ENCODE assay signal across 9 cellular contexts in the genomic region with DNA sequence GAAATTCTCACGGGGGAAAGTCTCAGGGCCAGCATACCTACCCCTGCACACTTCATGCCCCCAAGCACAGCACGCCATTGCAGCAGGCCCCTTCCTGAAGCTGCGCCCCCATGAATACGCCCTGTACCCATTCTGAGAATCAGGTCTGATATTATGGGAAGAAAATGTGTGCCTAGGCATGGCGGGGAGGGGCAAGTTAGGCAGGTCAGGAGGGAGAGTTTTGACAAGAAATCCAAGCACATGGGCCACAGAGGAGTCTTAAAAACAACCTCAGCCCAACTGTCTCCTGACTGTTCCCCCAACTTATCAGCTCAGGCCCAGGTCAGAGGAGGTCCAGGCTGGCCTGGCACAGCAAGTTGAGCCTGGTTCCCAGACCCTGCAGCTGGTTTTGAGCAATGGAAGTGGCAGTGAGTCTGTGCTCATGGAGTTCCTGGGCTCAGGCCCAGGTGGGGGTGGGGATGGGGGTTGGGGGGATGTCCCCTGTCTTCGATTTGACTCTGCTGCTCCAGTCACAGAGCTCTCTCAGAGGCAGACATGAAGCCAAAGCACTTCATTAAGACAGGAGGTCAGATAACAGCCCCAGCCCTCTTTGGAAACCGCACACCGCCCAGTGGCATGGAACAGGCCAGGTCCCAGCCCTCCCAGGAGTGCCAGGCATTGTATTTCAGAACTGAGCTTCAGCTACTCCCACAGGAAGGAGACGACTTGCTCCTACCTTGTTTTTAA. TPM values are rescaled to one million over a fixed set of nuclear protein-coding genes. Genes with fewer than 3 reads are reported as not detected.
DNase-seq lines count a peak whose midpoint lies in the region; ATAC-seq, FAIRE-seq and TF ChIP-seq lines count a peak whose summit lies in the region.
"Had no signal": no experiment of that assay in that cellular context is flagged by ENCODE, and none has a peak within 500 bp of the region (broad histone marks: within the 10 kb centered on the region; RNA-seq: fewer than 3 reads in every experiment).

No MANE protein-coding gene starts in this region.

- H3K36me3 ChIP-seq in GM23338 (ENCODE audit: insufficient read depth) (no peaks in the 10 kb centered on the region), MM.1S (replicated peaks; ENCODE audit: insufficient read depth, low read length) (no peaks in the 10 kb centered on the region)

- 0 out of 2 replicates have a peak overlapping the region, but pooled peaks have one; percentile 56 for H2AFZ ChIP-seq in GM23338
- H2AFZ ChIP-seq in MM.1S (ENCODE audit: low read length): no peak overlapping the region

- peak; percentile 82 for FAIRE-seq in RCC 7860 (lab: Jason Lieb, UNC)

- H3K4me3 Mint-ChIP-seq in GM23338: no peak overlapping the region
- H3K4me3 Mint-ChIP-seq in activated naive CD4-positive, alpha-beta T cell treated with anti-CD3 and anti-CD28 coated beads, Interleukin-2, amount 10 ng/mL, durations not matched to agents 7 days and 5 days: no peak overlapping the region
- H3K4me3 Mint-ChIP-seq: CD8-positive, alpha-beta memory T cell had no signal

- CTCF ChIA-PET in activated naive CD4-positive, alpha-beta T cell treated with anti-CD3 and anti-CD28 coated beads, Interleukin-2, amount 10 ng/mL, durations not matched to agents 7 days and 5 days (lab: Charles Lee): no interaction called here

- no peaks in the 10 kb centered on the region for H3K36me3 Mint-ChIP-seq in GM23338 (ENCODE audit: low read depth)
- no peaks in the 10 kb centered on the region for H3K36me3 Mint-ChIP-seq in activated naive CD4-positive, alpha-beta T cell treated with anti-CD3 and anti-CD28 coated beads, Interleukin-2, amount 10 ng/mL, durations not matched to agents 7 days and 5 days
- H3K36me3 Mint-ChIP-seq: CD8-positive, alpha-beta memory T cell had no signal

- H3K79me2 ChIP-seq in GM23338 (replicated peaks; ENCODE audit: insufficient read depth): no peaks in the 10 kb centered on the region
- no peaks in the 10 kb centered on the region for H3K79me2 ChIP-seq in MM.1S (ENCODE audit: low read length)

- no peak overlapping the region for H3K27ac Mint-ChIP-seq in GM23338
- H3K27ac Mint-ChIP-seq in activated naive CD4-positive, alpha-beta T cell treated with anti-CD3 and anti-CD28 coated beads, Interleukin-2, amount 10 ng/mL, durations not matched to agents 7 days and 5 days: no peak overlapping the region
- H3K27ac Mint-ChIP-seq: CD8-positive, alpha-beta memory T cell had no signal

- DNase-seq in AG08396 (ENCODE audit: low spot score) (peak; percentile 21), GM23338 (ENCODE audit: low spot score) (no peak), RCC 7860 (ENCODE audit: low spot score) (peak; percentile 74), kidney glomerular epithelial cell (lab: John Stamatoyannopoulos, UW) (peak; percentile 81), T1000 (lab: John Stamatoyannopoulos, UW) (no peak), MM.1S (no peak), NCI-H1694 treated with DMSO at 0.1 percent for 48 hours (lab: John Stamatoyannopoulos, UW) (no peak)
- DNase-seq in activated naive CD4-positive, alpha-beta T cell treated with anti-CD3 and anti-CD28 coated beads, Interleukin-2, amount 10 ng/mL, durations not matched to agents 7 days and 5 days: no peak
- DNase-seq: CD8-positive, alpha-beta memory T cell had no signal

- H3K4me2 ChIP-seq in GM23338: no peak overlapping the region
- H3K4me2 ChIP-seq in MM.1S (ENCODE audit: low read depth, low read length): no peak overlapping the region

- H3K9me2 ChIP-seq in GM23338 (ENCODE audit: insufficient read depth) (no peaks in the 10 kb centered on the region), MM.1S (replicated peaks; ENCODE audit: insufficient read depth, low read length) (no peaks in the 10 kb centered on the region)

- H3K4me1 Mint-ChIP-seq in GM23338: peaks cover 21% of the 10 kb centered on the region
- peaks cover 5% of the 10 kb centered on the region for H3K4me1 Mint-ChIP-seq in activated naive CD4-positive, alpha-beta T cell treated with anti-CD3 and anti-CD28 coated beads, Interleukin-2, amount 10 ng/mL, durations not matched to agents 7 days and 5 days
- H3K4me1 Mint-ChIP-seq: CD8-positive, alpha-beta memory T cell had no signal

- TF ChIP-seq CTCF in GM23338 (conservative IDR thresholded peaks at IDR 0.05; ENCODE audit: low read depth in 2 of 2) (no peak), MM.1S (IDR thresholded peaks at IDR 0.05; ENCODE audit: low read length) (no peak)

- no peak for ATAC-seq in GM23338

- peaks cover 4% of the 10 kb centered on the region for H3K27me3 Mint-ChIP-seq in GM23338 (ENCODE audit: insufficient read depth, low read depth, poor library complexity)
- peaks cover 12% of the 10 kb centered on the region for H3K27me3 Mint-ChIP-seq in activated naive CD4-positive, alpha-beta T cell treated with anti-CD3 and anti-CD28 coated beads, Interleukin-2, amount 10 ng/mL, durations not matched to agents 7 days and 5 days
- H3K27me3 Mint-ChIP-seq: CD8-positive, alpha-beta memory T cell had no signal

- H3K9me3 ChIP-seq in MM.1S (replicated peaks; ENCODE audit: insufficient read depth, low read length): no peaks in the 10 kb centered on the region

- no peak overlapping the region for H3K27ac ChIP-seq in GM23338 (ENCODE audit: low read depth)
- H3K27ac ChIP-seq in MM.1S (ENCODE audit: low read length): no peak overlapping the region

- no peaks in the 10 kb centered on the region for H3K27me3 ChIP-seq in GM23338 (ENCODE audit: insufficient read depth)
- H3K27me3 ChIP-seq in MM.1S (replicated peaks; ENCODE audit: insufficient read depth, low read length): no peaks in the 10 kb centered on the region

- no peak overlapping the region for H3K9ac ChIP-seq in MM.1S (ENCODE audit: low read length)

- H3F3A ChIP-seq in GM23338 (replicated peaks; ENCODE audit: low read depth) (no peaks in the 10 kb centered on the region), MM.1S (ENCODE audit: insufficient read depth, low read length) (no peaks in the 10 kb centered on the region)

- H3K4me3 ChIP-seq in GM23338 (no peak overlapping the region), MM.1S (ENCODE audit: low read length) (no peak overlapping the region)

- H3K9me3 Mint-ChIP-seq in GM23338: no peaks in the 10 kb centered on the region
- no peaks in the 10 kb centered on the region for H3K9me3 Mint-ChIP-seq in activated naive CD4-positive, alpha-beta T cell treated with anti-CD3 and anti-CD28 coated beads, Interleukin-2, amount 10 ng/mL, durations not matched to agents 7 days and 5 days
- H3K9me3 Mint-ChIP-seq: CD8-positive, alpha-beta memory T cell had no signal

- H3K4me1 ChIP-seq in GM23338 (ENCODE audit: insufficient read depth): peaks cover 8% of the 10 kb centered on the region; the same call in 1 of the 2 replicates
- H3K4me1 ChIP-seq in MM.1S (ENCODE audit: low read length): no peaks in the 10 kb centered on the region

- H4K20me1 ChIP-seq in GM23338 (replicated peaks; ENCODE audit: insufficient read depth) (no peaks in the 10 kb centered on the region), MM.1S (ENCODE audit: insufficient read depth, low read length) (no peaks in the 10 kb centered on the region)

TF ChIP-seq in GM23338, 12 proteins besides CTCF, POLR2A, EP300 and RAD21 (continues in another document):
- no peak for TF ChIP-seq EZH2 (IDR thresholded peaks at IDR 0.05; ENCODE audit: low read depth, unreplicated experiment)
- TF ChIP-seq STAT1 (IDR thresholded peaks at IDR 0.05; ENCODE audit: unreplicated experiment): no peak
- TF ChIP-seq, protein P1, sequence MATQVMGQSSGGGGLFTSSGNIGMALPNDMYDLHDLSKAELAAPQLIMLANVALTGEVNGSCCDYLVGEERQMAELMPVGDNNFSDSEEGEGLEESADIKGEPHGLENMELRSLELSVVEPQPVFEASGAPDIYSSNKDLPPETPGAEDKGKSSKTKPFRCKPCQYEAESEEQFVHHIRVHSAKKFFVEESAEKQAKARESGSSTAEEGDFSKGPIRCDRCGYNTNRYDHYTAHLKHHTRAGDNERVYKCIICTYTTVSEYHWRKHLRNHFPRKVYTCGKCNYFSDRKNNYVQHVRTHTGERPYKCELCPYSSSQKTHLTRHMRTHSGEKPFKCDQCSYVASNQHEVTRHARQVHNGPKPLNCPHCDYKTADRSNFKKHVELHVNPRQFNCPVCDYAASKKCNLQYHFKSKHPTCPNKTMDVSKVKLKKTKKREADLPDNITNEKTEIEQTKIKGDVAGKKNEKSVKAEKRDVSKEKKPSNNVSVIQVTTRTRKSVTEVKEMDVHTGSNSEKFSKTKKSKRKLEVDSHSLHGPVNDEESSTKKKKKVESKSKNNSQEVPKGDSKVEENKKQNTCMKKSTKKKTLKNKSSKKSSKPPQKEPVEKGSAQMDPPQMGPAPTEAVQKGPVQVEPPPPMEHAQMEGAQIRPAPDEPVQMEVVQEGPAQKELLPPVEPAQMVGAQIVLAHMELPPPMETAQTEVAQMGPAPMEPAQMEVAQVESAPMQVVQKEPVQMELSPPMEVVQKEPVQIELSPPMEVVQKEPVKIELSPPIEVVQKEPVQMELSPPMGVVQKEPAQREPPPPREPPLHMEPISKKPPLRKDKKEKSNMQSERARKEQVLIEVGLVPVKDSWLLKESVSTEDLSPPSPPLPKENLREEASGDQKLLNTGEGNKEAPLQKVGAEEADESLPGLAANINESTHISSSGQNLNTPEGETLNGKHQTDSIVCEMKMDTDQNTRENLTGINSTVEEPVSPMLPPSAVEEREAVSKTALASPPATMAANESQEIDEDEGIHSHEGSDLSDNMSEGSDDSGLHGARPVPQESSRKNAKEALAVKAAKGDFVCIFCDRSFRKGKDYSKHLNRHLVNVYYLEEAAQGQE (IDR thresholded peaks at IDR 0.05; ENCODE audit: unreplicated experiment): no peak
- no peak for TF ChIP-seq JUNB (IDR thresholded peaks at IDR 0.05; ENCODE audit: unreplicated experiment)
- TF ChIP-seq, protein P2, sequence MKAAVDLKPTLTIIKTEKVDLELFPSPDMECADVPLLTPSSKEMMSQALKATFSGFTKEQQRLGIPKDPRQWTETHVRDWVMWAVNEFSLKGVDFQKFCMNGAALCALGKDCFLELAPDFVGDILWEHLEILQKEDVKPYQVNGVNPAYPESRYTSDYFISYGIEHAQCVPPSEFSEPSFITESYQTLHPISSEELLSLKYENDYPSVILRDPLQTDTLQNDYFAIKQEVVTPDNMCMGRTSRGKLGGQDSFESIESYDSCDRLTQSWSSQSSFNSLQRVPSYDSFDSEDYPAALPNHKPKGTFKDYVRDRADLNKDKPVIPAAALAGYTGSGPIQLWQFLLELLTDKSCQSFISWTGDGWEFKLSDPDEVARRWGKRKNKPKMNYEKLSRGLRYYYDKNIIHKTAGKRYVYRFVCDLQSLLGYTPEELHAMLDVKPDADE (IDR thresholded peaks at IDR 0.05): no peak
- TF ChIP-seq ZNF331 (CRISPR knock-in tag; IDR thresholded peaks at IDR 0.05; ENCODE audit: low read depth): no peak
- TF ChIP-seq CREB1 (CRISPR knock-in tag; IDR thresholded peaks at IDR 0.05; ENCODE audit: low read depth): no peak

RNA-seq across cellular contexts. Expression of a gene that starts 20.6 kb away (rescaled TPM):
- 9.7 and 10.5 TPM in 2 replicates for total RNA-seq in GM23338 (2014; rRNA removed; shearing (Covaris generic))
- 5.4 and 5.5 TPM in 2 replicates for polyA plus RNA-seq in GM23338 (2016; fragmentation: Nextera tagmentation; extraction: Ambion mirVana)

Comparison
In these comparisons a context has a peak if more than half of its experiments do, and no peak if none do; other contexts are left out.
1. DNase-seq: peak in AG08396 (single experiment), RCC 7860 (single experiment) and kidney glomerular epithelial cell (single experiment); none in GM23338 (single experiment), T1000 (single experiment), activated naive CD4-positive, alpha-beta T cell treated with anti-CD3 and anti-CD28 coated beads, Interleukin-2, amount 10 ng/mL, durations not matched to agents 7 days and 5 days (single experiment), MM.1S (single experiment) and NCI-H1694 treated with DMSO at 0.1 percent for 48 hours (single experiment).